ENCODE assay signal across 1 cellular context in genomic region chr14:100214768-100215079, GRCh38.
TF ChIP-seq lines count a peak whose summit lies in the region.

No MANE protein-coding gene starts in this region.

TF ChIP-seq in K562, 482 proteins besides CTCF, POLR2A, EP300 and RAD21 (continued from another document):
- no peak for TF ChIP-seq C11orf30 (IDR thresholded peaks at IDR 0.05; ENCODE audit: low read depth)
- TF ChIP-seq POLR2AphosphoS2 (IDR thresholded peaks at IDR 0.05; ENCODE audit: low read length) = no peak
- no peak for TF ChIP-seq SP2 (IDR thresholded peaks at IDR 0.05; ENCODE audit: extremely low read depth, low read depth, low read length, poor library complexity, severe bottlenecking)
- TF ChIP-seq, protein P1, sequence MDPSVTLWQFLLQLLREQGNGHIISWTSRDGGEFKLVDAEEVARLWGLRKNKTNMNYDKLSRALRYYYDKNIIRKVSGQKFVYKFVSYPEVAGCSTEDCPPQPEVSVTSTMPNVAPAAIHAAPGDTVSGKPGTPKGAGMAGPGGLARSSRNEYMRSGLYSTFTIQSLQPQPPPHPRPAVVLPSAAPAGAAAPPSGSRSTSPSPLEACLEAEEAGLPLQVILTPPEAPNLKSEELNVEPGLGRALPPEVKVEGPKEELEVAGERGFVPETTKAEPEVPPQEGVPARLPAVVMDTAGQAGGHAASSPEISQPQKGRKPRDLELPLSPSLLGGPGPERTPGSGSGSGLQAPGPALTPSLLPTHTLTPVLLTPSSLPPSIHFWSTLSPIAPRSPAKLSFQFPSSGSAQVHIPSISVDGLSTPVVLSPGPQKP (CRISPR knock-in tag; IDR thresholded peaks at IDR 0.05) = no peak
- TF ChIP-seq, protein P2, sequence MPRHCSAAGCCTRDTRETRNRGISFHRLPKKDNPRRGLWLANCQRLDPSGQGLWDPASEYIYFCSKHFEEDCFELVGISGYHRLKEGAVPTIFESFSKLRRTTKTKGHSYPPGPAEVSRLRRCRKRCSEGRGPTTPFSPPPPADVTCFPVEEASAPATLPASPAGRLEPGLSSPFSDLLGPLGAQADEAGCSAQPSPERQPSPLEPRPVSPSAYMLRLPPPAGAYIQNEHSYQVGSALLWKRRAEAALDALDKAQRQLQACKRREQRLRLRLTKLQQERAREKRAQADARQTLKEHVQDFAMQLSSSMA (CRISPR knock-in tag; IDR thresholded peaks at IDR 0.05) = no peak
- TF ChIP-seq CREB1 (IDR thresholded peaks at IDR 0.05) = no peak
- no peak for TF ChIP-seq CREB1 (CRISPR knock-in tag; IDR thresholded peaks at IDR 0.05)
- peak; percentile 83 for TF ChIP-seq L3MBTL2 (IDR thresholded peaks at IDR 0.05)
- TF ChIP-seq HOXB6 (CRISPR knock-in tag; IDR thresholded peaks at IDR 0.05; ENCODE audit: borderline replicate concordance) = no peak
- TF ChIP-seq FOXA3 (CRISPR knock-in tag; conservative IDR thresholded peaks at IDR 0.05 in 1 of 2, IDR thresholded peaks at IDR 0.05 in 1 of 2) = no peak
- no peak; the same call in 1 of the 2 replicates for TF ChIP-seq ARID1B (IDR thresholded peaks at IDR 0.05)
- TF ChIP-seq ZNF175 (CRISPR knock-in tag; IDR thresholded peaks at IDR 0.05; ENCODE audit: low read depth) = no peak
- no peak for TF ChIP-seq DEAF1 (CRISPR knock-in tag; IDR thresholded peaks at IDR 0.05)
- no peak for TF ChIP-seq GTF2F1 (IDR thresholded peaks at IDR 0.05; ENCODE audit: low read depth, low read length)
- no peak for TF ChIP-seq KLF1 (tag; IDR thresholded peaks at IDR 0.05)
- TF ChIP-seq ZNF224 (CRISPR knock-in tag; IDR thresholded peaks at IDR 0.05) = no peak
- no peak for TF ChIP-seq DDX20 (tag; IDR thresholded peaks at IDR 0.05; ENCODE audit: low read depth)
- TF ChIP-seq TEAD4 (IDR thresholded peaks at IDR 0.05; ENCODE audit: low read length) = no peak
- TF ChIP-seq TEAD4 (CRISPR knock-in tag; IDR thresholded peaks at IDR 0.05; ENCODE audit: borderline replicate concordance) = no peak
- no peak for TF ChIP-seq ZNF311 (CRISPR knock-in tag; IDR thresholded peaks at IDR 0.05)
